20 cellular contexts compared by ENCODE assay signal in the genomic region with DNA sequence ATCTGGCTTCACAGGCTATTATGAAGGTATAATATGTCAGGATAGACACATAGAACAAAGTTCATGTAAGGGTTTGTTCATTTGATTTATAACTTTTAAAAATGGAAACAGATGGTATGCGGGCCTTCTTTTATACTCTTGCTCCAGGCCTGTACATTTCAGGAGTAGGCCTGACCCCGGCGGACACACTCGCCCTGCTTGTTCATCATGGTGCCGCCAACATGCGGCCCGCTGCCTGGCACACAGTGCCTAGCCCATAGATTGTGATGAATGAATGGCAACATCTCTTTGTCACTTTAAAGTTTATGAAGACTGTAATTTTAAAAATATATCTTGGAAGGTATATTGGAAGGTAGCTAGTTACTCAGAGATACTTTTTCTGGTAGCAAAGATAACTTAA.
"Had no signal": no experiment of that assay in that cellular context is flagged by ENCODE, and none has a peak within 500 bp of the region (broad histone marks: within the 10 kb centered on the region; RNA-seq: fewer than 3 reads in every experiment).

No MANE protein-coding gene starts in this region.

- H3K27ac Mint-ChIP-seq: activated CD8-positive, alpha-beta memory T cell treated with anti-CD3 and anti-CD28 coated beads, Interleukin-2, amount 10 ng/mL, durations not matched to agents 7 days and 5 days; activated T-helper 1 cell treated with anti-CD3 and anti-CD28 coated beads, Interleukin-12 subunit alpha, Interleukin-12 subunit beta, Interleukin-2, Interleukin-4 antibody, amounts not matched to agents 30 ng/mL and 10 ng/mL and 1 ng/mL, durations not matched to agents 14 hours and 24 hours and 36 hours had no signal

- H3K4me3 ChIP-seq: cardiac muscle cell, Peyer's patch, SJCRH30 had no signal

- H3K4me3 Mint-ChIP-seq: activated CD8-positive, alpha-beta memory T cell treated with anti-CD3 and anti-CD28 coated beads, Interleukin-2, amount 10 ng/mL, durations not matched to agents 7 days and 5 days; activated T-cell treated with anti-CD3 and anti-CD28 coated beads, Interleukin-2, amount 50 U/mL, for 24 hours; activated T-helper 1 cell treated with anti-CD3 and anti-CD28 coated beads, Interleukin-12 subunit alpha, Interleukin-12 subunit beta, Interleukin-2, Interleukin-4 antibody, amounts not matched to agents 30 ng/mL and 10 ng/mL and 1 ng/mL, durations not matched to agents 14 hours and 24 hours and 36 hours had no signal

- H3K27me3 ChIP-seq: brain microvascular endothelial cell, cardiac muscle cell, Peyer's patch, SJCRH30 had no signal

- H3K27ac ChIP-seq: brain microvascular endothelial cell, cardiac muscle cell, Peyer's patch, SJCRH30, VCaP had no signal

- H3K9me3 ChIP-seq: Peyer's patch, SJCRH30, SK-N-SH had no signal

- H3K4me1 ChIP-seq: SJCRH30 had no signal

- DNase-seq: activated CD4-positive, alpha-beta T cell treated with anti-CD3 and anti-CD28 coated beads, Interleukin-2, amount 50 U/mL, for 48 hours; activated CD4-positive, CD25-positive, alpha-beta regulatory T cell; activated CD8-positive, alpha-beta memory T cell treated with anti-CD3 and anti-CD28 coated beads, Interleukin-2, amount 10 ng/mL, durations not matched to agents 7 days and 5 days; activated gamma-delta T cell; activated naive CD4-positive, alpha-beta T cell treated with anti-CD3 and anti-CD28 coated beads, Interleukin-2, amount 50 U/mL, for 16 hours; activated T-cell treated with anti-CD3 and anti-CD28 coated beads, Interleukin-2, amount 50 U/mL, for 24 hours; brain microvascular endothelial cell; Kasumi-1; NCI-H146; NCI-H187 treated with DMSO at 0.1 percent for 48 hours; NCI-H2081 treated with DMSO at 0.1 percent for 48 hours; NCI-H446; Right ventricle myocardium superior; SJCRH30; SK-N-SH; T-helper 1 cell had no signal

- H3K9me3 Mint-ChIP-seq: activated T-cell treated with anti-CD3 and anti-CD28 coated beads, Interleukin-2, amount 50 U/mL, for 24 hours; activated T-helper 1 cell treated with anti-CD3 and anti-CD28 coated beads, Interleukin-12 subunit alpha, Interleukin-12 subunit beta, Interleukin-2, Interleukin-4 antibody, amounts not matched to agents 30 ng/mL and 10 ng/mL and 1 ng/mL, durations not matched to agents 14 hours and 24 hours and 36 hours had no signal

- ATAC-seq: activated CD8-positive, alpha-beta memory T cell treated with anti-CD3 and anti-CD28 coated beads, Interleukin-2, amount 10 ng/mL, durations not matched to agents 7 days and 5 days had no signal

- H3K27me3 Mint-ChIP-seq: activated CD8-positive, alpha-beta memory T cell treated with anti-CD3 and anti-CD28 coated beads, Interleukin-2, amount 10 ng/mL, durations not matched to agents 7 days and 5 days; activated T-cell treated with anti-CD3 and anti-CD28 coated beads, Interleukin-2, amount 50 U/mL, for 24 hours had no signal
